ENCODE assay signal across 15 cellular contexts in the genomic region with DNA sequence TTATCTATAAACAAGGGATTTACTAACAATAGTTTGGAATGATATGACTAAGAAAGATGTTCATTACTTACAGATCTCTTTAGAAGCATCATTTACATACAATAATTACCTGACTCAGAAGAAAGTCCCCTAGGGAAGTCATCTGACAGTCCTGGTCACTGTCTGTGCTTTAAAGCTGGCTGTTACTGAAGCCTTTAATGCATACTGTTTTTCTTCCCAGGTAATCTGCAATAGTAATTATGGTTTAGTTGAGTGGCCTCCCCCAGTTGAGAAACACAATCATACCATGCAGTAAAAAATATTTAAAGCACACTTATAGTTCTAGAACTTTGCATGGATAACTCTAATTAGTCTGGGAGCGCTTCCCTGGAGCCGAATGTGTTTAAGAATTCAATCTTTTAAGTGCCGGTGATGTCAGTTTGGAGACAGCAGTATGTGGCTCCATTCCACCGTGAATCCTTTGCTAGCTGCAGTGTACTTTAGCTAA.
DNase-seq lines count a peak whose midpoint lies in the region; ATAC-seq, FAIRE-seq and TF ChIP-seq lines count a peak whose summit lies in the region.
"Had no signal": no experiment of that assay in that cellular context is flagged by ENCODE, and none has a peak within 500 bp of the region (broad histone marks: within the 10 kb centered on the region; RNA-seq: fewer than 3 reads in every experiment).

No MANE protein-coding gene starts in this region.

- FAIRE-seq in frontal cortex (lab: Jason Lieb, UNC): no peak
- FAIRE-seq: A204.1 had no signal

- DNase-seq in NCI-H1417 (lab: John Stamatoyannopoulos, UW) (peak; percentile 20 to 84 (median 63)), NCI-H1417 treated with DMSO at 0.1 percent for 48 hours (lab: John Stamatoyannopoulos, UW) (no peak), DMS79 (lab: John Stamatoyannopoulos, UW) (peak; percentile 38), medulla oblongata (ENCODE audit: extremely low spot score) (peak; percentile 51), vagina (ENCODE audit: extremely low spot score in 2 of 2) (no peak), frontal cortex (ENCODE audit: low spot score in 2 of 2) (no peak)
- DNase-seq: activated CD4-positive, alpha-beta T cell treated with anti-CD3 and anti-CD28 coated beads for 48 hours; activated naive CD4-positive, alpha-beta T cell; NCI-H1694 treated with DMSO at 0.1 percent for 48 hours had no signal

- no peaks in the 10 kb centered on the region for H3K27me3 ChIP-seq in vagina
- H3K27me3 ChIP-seq: thyroid gland had no signal

- H3K36me3 ChIP-seq in vagina: no peaks in the 10 kb centered on the region
- H3K36me3 ChIP-seq: thyroid gland had no signal

- intact Hi-C loops in vagina (cut with DNase I): no loop called here

- H3K4me1 ChIP-seq in vagina: no peaks in the 10 kb centered on the region
- H3K4me1 ChIP-seq: parathyroid adenoma had no signal

- ATAC-seq in SK-N-SH treated with all-trans-retinoic acid at 6 μM for 48 hours (peak; percentile 44), HG03378 (IDR thresholded peaks at IDR 0.05; ENCODE audit: unreplicated experiment) (no peak)

- H3K9me3 ChIP-seq in vagina: no peaks in the 10 kb centered on the region
- H3K9me3 ChIP-seq: thyroid gland had no signal

- no peak for TF ChIP-seq POLR2A in vagina (IDR thresholded peaks at IDR 0.05)

- H3K27ac ChIP-seq in vagina: no peak overlapping the region
- H3K27ac ChIP-seq: parathyroid adenoma, thyroid gland had no signal

- no peak overlapping the region for H3K4me3 ChIP-seq in vagina
- H3K4me3 ChIP-seq: lung, thyroid gland had no signal

- TF ChIP-seq CTCF in vagina (IDR thresholded peaks at IDR 0.05): no peak

TF ChIP-seq in SK-N-SH treated with all-trans-retinoic acid at 6 μM for 48 hours, 23 proteins besides CTCF, POLR2A, EP300 and RAD21:
- TF ChIP-seq, protein P1, sequence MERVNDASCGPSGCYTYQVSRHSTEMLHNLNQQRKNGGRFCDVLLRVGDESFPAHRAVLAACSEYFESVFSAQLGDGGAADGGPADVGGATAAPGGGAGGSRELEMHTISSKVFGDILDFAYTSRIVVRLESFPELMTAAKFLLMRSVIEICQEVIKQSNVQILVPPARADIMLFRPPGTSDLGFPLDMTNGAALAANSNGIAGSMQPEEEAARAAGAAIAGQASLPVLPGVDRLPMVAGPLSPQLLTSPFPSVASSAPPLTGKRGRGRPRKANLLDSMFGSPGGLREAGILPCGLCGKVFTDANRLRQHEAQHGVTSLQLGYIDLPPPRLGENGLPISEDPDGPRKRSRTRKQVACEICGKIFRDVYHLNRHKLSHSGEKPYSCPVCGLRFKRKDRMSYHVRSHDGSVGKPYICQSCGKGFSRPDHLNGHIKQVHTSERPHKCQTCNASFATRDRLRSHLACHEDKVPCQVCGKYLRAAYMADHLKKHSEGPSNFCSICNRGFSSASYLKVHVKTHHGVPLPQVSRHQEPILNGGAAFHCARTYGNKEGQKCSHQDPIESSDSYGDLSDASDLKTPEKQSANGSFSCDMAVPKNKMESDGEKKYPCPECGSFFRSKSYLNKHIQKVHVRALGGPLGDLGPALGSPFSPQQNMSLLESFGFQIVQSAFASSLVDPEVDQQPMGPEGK (CRISPR knock-in tag; IDR thresholded peaks at IDR 0.05; ENCODE audit: borderline replicate concordance): peak; percentile 22; the same call in 1 of the 2 replicates
- TF ChIP-seq ESRRG (CRISPR knock-in tag; IDR thresholded peaks at IDR 0.05): no peak
- TF ChIP-seq, protein P2, sequence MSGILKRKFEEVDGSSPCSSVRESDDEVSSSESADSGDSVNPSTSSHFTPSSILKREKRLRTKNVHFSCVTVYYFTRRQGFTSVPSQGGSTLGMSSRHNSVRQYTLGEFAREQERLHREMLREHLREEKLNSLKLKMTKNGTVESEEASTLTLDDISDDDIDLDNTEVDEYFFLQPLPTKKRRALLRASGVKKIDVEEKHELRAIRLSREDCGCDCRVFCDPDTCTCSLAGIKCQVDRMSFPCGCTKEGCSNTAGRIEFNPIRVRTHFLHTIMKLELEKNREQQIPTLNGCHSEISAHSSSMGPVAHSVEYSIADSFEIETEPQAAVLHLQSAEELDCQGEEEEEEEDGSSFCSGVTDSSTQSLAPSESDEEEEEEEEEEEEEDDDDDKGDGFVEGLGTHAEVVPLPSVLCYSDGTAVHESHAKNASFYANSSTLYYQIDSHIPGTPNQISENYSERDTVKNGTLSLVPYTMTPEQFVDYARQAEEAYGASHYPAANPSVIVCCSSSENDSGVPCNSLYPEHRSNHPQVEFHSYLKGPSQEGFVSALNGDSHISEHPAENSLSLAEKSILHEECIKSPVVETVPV (CRISPR knock-in tag; IDR thresholded peaks at IDR 0.05): no peak
- no peak for TF ChIP-seq TCF4 (CRISPR knock-in tag; IDR thresholded peaks at IDR 0.05; ENCODE audit: borderline replicate concordance)
- peak; percentile 65; the same call in 1 of the 2 replicates for TF ChIP-seq ISL1 (CRISPR knock-in tag; IDR thresholded peaks at IDR 0.05)

Comparison
In these comparisons a context has a peak if more than half of its experiments do, and no peak if none do; other contexts are left out.
1. DNase-seq: peak in NCI-H1417 (3 of 3), DMS79 (single experiment) and medulla oblongata (single experiment); none in NCI-H1417 treated with DMSO at 0.1 percent for 48 hours (single experiment), vagina (0 of 2) and frontal cortex (0 of 2).